In the genomic region with DNA sequence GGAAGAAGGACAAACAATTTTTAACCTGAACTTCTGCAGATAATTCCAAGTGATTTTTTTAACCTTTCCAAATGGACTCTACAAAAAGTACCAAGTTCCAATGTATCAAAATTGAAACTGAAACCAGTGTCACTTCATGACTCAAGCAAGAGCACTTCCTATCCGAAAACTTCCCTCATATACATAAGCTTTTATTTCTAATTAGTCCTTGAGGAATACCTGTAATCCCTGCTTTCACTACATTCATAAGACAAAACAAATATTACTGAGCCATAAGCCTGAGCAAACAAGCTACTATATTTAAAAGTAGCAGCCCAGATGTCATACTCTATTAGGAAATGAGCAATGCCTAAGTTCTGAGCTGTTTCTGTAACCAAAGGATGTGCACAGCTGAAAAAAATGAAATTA, we compare ENCODE assay signal across 8 cellular contexts.
DNase-seq lines count a peak whose midpoint lies in the region.

No MANE protein-coding gene starts in this region.

- no peaks in the 10 kb centered on the region for H3K9me3 ChIP-seq in skeletal muscle satellite cell (replicated peaks; ENCODE audit: low read length)

- peak; percentile 31 for DNase-seq in DMS 273 (lab: John Stamatoyannopoulos, UW; ENCODE audit: unreplicated experiment)
- DNase-seq in DMS 273 treated with DMSO at 0.1 percent for 48 hours (lab: John Stamatoyannopoulos, UW) = no peak
- peak; percentile 37 for DNase-seq in dedifferentiated amniotic fluid mesenchymal stem cell (ENCODE audit: extremely low spot score)
- no peak for DNase-seq in GF-D8 (lab: John Stamatoyannopoulos, UW)
- no peak for DNase-seq in stimulated activated CD4-positive, alpha-beta T cell treated with anti-CD3 and anti-CD28 coated beads, Interleukin-1b, Interleukin-23, amount 100 ng/mL, for 48 hours
- no peak for DNase-seq in D341Med (ENCODE audit: low spot score)

- no peaks in the 10 kb centered on the region for H3K36me3 ChIP-seq in skeletal muscle satellite cell (ENCODE audit: insufficient read depth, low read length)

- H3K4me3 Mint-ChIP-seq in IgD-negative memory B cell = peak overlapping the region; percentile 53 to 92 (median 78)

- H3K4me1 Mint-ChIP-seq in IgD-negative memory B cell = peaks cover 68 to 78% (median 70%) of the 10 kb centered on the region in 3 donors

- no peaks in the 10 kb centered on the region for H3K27me3 ChIP-seq in skeletal muscle satellite cell (ENCODE audit: control insufficient read depth, insufficient read depth, low read length)

- H3K4me3 ChIP-seq in skeletal muscle satellite cell (ENCODE audit: low read length) = peak overlapping the region; percentile 56

- peak overlapping the region; percentile 26 for H3K9ac ChIP-seq in skeletal muscle satellite cell (ENCODE audit: low read depth, low read length)

- peak overlapping the region; percentile 79 for H3K4me2 ChIP-seq in skeletal muscle satellite cell (ENCODE audit: low read length)

- no peaks in the 10 kb centered on the region for H3K27me3 Mint-ChIP-seq in IgD-negative memory B cell

- H3K27ac Mint-ChIP-seq in IgD-negative memory B cell = peak overlapping the region; percentile 86 to 89 (median 88)

- H3K36me3 Mint-ChIP-seq in IgD-negative memory B cell = peaks cover 2% of the 10 kb centered on the region

- H3K9me3 Mint-ChIP-seq in IgD-negative memory B cell = no peaks in the 10 kb centered on the region

- peaks cover 10% of the 10 kb centered on the region for H3K4me1 ChIP-seq in skeletal muscle satellite cell (ENCODE audit: control insufficient read depth, insufficient read depth, low read length)

Comparison
In these comparisons a context has a peak if more than half of its experiments do, and no peak if none do; other contexts are left out.
1. DNase-seq: peak in DMS 273 (single experiment) and dedifferentiated amniotic fluid mesenchymal stem cell (single experiment); none in DMS 273 treated with DMSO at 0.1 percent for 48 hours (single experiment), GF-D8 (single experiment), stimulated activated CD4-positive, alpha-beta T cell treated with anti-CD3 and anti-CD28 coated beads, Interleukin-1b, Interleukin-23, amount 100 ng/mL, for 48 hours (single experiment) and D341Med (single experiment).